In the genomic region with DNA sequence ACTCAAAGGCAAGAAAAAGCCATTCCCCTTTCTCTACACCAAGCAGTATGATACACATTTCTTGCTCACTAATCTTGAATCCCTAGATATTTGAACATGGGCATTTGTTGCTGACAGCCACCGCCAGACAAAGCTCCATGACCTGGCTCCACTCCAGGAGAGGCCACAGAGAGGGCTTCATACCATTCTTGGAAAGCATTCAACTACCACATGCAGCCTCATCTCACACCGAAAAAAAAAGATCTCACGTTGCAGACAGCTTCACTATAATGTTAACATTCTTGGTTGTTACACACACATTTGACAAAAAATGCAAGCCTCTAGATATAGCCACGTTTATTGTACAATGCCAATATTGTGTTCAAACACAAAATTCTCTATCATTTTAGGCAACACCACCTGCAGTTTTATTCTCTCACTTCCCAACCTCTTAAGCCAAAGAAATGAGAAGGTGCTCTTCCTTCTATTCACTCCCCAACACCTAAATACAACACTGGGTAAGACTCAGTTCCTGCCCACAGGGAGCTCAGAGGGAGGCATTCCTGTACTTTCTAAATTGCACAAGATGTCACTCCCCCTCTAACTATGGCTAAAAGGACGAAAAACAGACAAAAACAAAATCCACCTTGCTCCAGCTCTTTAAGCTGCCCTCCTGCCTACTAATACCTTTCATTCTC, we compare ENCODE assay signal across 10 cellular contexts.
DNase-seq lines count a peak whose midpoint lies in the region; ATAC-seq and TF ChIP-seq lines count a peak whose summit lies in the region.
"Had no signal": no experiment of that assay in that cellular context is flagged by ENCODE, and none has a peak within 500 bp of the region (broad histone marks: within the 10 kb centered on the region; RNA-seq: fewer than 3 reads in every experiment).

No MANE protein-coding gene starts in this region.

- no peaks in the 10 kb centered on the region for H3K27me3 Mint-ChIP-seq in activated naive CD8-positive, alpha-beta T cell treated with anti-CD3 and anti-CD28 coated beads for 36 hours
- H3K27me3 Mint-ChIP-seq: activated naive CD8-positive, alpha-beta T cell had no signal

- no peaks in the 10 kb centered on the region for H3K36me3 Mint-ChIP-seq in activated naive CD8-positive, alpha-beta T cell treated with anti-CD3 and anti-CD28 coated beads for 36 hours
- H3K36me3 Mint-ChIP-seq: activated naive CD8-positive, alpha-beta T cell had no signal

- H3K36me3 ChIP-seq in HAP-1 (replicated peaks) (no peaks in the 10 kb centered on the region), esophagus muscularis mucosa (no peaks in the 10 kb centered on the region), ovary (no peaks in the 10 kb centered on the region), stomach (no peaks in the 10 kb centered on the region)
- H3K36me3 ChIP-seq: MG63 had no signal

- in situ Hi-C loops in HAP-1 (cut with MboI; ENCODE audit: low sequenced_read_pairs) = no loop called here

- TF ChIP-seq CTCF in esophagus muscularis mucosa (IDR thresholded peaks at IDR 0.05) (no peak), ovary (IDR thresholded peaks at IDR 0.05) (no peak), stomach (IDR thresholded peaks at IDR 0.05) (no peak)

- H3K27ac Mint-ChIP-seq in activated naive CD8-positive, alpha-beta T cell treated with anti-CD3 and anti-CD28 coated beads for 36 hours = no peak overlapping the region
- H3K27ac Mint-ChIP-seq: activated naive CD8-positive, alpha-beta T cell had no signal

- TF ChIP-seq POLR2A in esophagus muscularis mucosa (IDR thresholded peaks at IDR 0.05; ENCODE audit: low read depth) (no peak), ovary (IDR thresholded peaks at IDR 0.05) (no peak), stomach (IDR thresholded peaks at IDR 0.05) (no peak)

- H3K27me3 ChIP-seq in HAP-1 (ENCODE audit: low read depth) (no peaks in the 10 kb centered on the region), esophagus muscularis mucosa (no peaks in the 10 kb centered on the region), ovary (no peaks in the 10 kb centered on the region), stomach (no peaks in the 10 kb centered on the region)
- H3K27me3 ChIP-seq: MG63 had no signal

- intact Hi-C loops in esophagus muscularis mucosa (cut with DNase I) (no loop called here), ovary (cut with DNase I) (no loop called here), stomach (cut with DNase I; ENCODE audit: low total_unique reads) (no loop called here)

- H3K9me3 Mint-ChIP-seq in activated naive CD8-positive, alpha-beta T cell treated with anti-CD3 and anti-CD28 coated beads for 36 hours = no peaks in the 10 kb centered on the region

- no peak for ATAC-seq in stimulated activated naive CD8-positive, alpha-beta T cell treated with anti-CD3 and anti-CD28 coated beads, Interleukin-15, Interleukin-2, amounts not matched to agents 100 U/mL and 50 U/mL, for 24 hours

- WGBS in esophagus muscularis mucosa = 25% methylated on average over 5 of the region's 5 CpGs
- 5 to 18% (median 6%) methylated on average over 5 of the region's 5 CpGs for WGBS in ovary, 3 donors
- WGBS in stomach, 5 donors = 23 to 27% (median 25%) methylated on average over 5 of the region's 5 CpGs

- no peak overlapping the region for H3K27ac ChIP-seq in esophagus muscularis mucosa (replicated peaks in 1 of 4)
- no peak overlapping the region for H3K27ac ChIP-seq in ovary
- H3K27ac ChIP-seq in stomach = no peak overlapping the region

- no peaks in the 10 kb centered on the region for H3K9me3 ChIP-seq in HAP-1
- no peaks in the 10 kb centered on the region for H3K9me3 ChIP-seq in esophagus muscularis mucosa
- H3K9me3 ChIP-seq in ovary = no peaks in the 10 kb centered on the region
- H3K9me3 ChIP-seq in stomach = no peaks in the 10 kb centered on the region
- H3K9me3 ChIP-seq: MG63 had no signal

- H3K4me3 ChIP-seq in HAP-1 (no peak overlapping the region), esophagus muscularis mucosa (no peak overlapping the region), ovary (no peak overlapping the region), stomach (no peak overlapping the region)
- H3K4me3 ChIP-seq: MG63 had no signal

- DNase-seq in HAP-1 (ENCODE audit: low spot score in 2 of 2) = peak; percentile 58 to 80
- peak; percentile 39 for DNase-seq in esophagus muscularis mucosa (ENCODE audit: extremely low spot score)
- peak in 3 of 5 donors; percentile 49 to 67 (median 55) for DNase-seq in ovary
- no peak for DNase-seq in activated naive CD8-positive, alpha-beta T cell treated with anti-CD3 and anti-CD28 coated beads for 36 hours
- no peak for DNase-seq in activated CD8-positive, alpha-beta memory T cell treated with anti-CD3 and anti-CD28 coated beads for 24 hours
- no peak for DNase-seq in stomach
- DNase-seq in stimulated activated naive CD8-positive, alpha-beta T cell treated with anti-CD3 and anti-CD28 coated beads, Interleukin-15, Interleukin-2, amounts not matched to agents 100 U/mL and 50 U/mL, for 24 hours = no peak
- DNase-seq: MG63 had no signal

- no peaks in the 10 kb centered on the region for H3K4me1 Mint-ChIP-seq in activated naive CD8-positive, alpha-beta T cell treated with anti-CD3 and anti-CD28 coated beads for 36 hours

- H3K4me3 Mint-ChIP-seq in activated naive CD8-positive, alpha-beta T cell treated with anti-CD3 and anti-CD28 coated beads for 36 hours = no peak overlapping the region
- H3K4me3 Mint-ChIP-seq: activated naive CD8-positive, alpha-beta T cell had no signal

- TF ChIP-seq EP300 in esophagus muscularis mucosa (IDR thresholded peaks at IDR 0.05) (no peak), ovary (IDR thresholded peaks at IDR 0.05) (no peak), stomach (IDR thresholded peaks at IDR 0.05) (no peak)

- H3K4me1 ChIP-seq in HAP-1 (peaks cover 56% of the 10 kb centered on the region), esophagus muscularis mucosa (peaks cover 16 to 31% (median 23%) of the 10 kb centered on the region in 4 donors), ovary (ENCODE audit: insufficient read depth) (peaks cover 29% of the 10 kb centered on the region), stomach (peaks cover 0 to 24% (median 12%) of the 10 kb centered on the region in 4 donors)

TF ChIP-seq in PFSK-1, 5 proteins besides CTCF, POLR2A, EP300 and RAD21:
- TF ChIP-seq TAF1 (IDR thresholded peaks at IDR 0.05; ENCODE audit: borderline replicate concordance, insufficient read depth, low read length) = no peak
- TF ChIP-seq SIN3A (IDR thresholded peaks at IDR 0.05; ENCODE audit: borderline replicate concordance, insufficient read depth, low read length) = peak; percentile 12; the same call in 1 of the 2 replicates

Comparison
In these comparisons a context has a peak if more than half of its experiments do, and no peak if none do; other contexts are left out.
1. DNase-seq: peak in HAP-1 (2 of 2), esophagus muscularis mucosa (single experiment) and ovary (3 of 5); none in activated naive CD8-positive, alpha-beta T cell treated with anti-CD3 and anti-CD28 coated beads for 36 hours (single experiment), activated CD8-positive, alpha-beta memory T cell treated with anti-CD3 and anti-CD28 coated beads for 24 hours (single experiment), stomach (single experiment) and stimulated activated naive CD8-positive, alpha-beta T cell treated with anti-CD3 and anti-CD28 coated beads, Interleukin-15, Interleukin-2, amounts not matched to agents 100 U/mL and 50 U/mL, for 24 hours (single experiment).